ENCODE assay signal across 22 cellular contexts in the genomic region with DNA sequence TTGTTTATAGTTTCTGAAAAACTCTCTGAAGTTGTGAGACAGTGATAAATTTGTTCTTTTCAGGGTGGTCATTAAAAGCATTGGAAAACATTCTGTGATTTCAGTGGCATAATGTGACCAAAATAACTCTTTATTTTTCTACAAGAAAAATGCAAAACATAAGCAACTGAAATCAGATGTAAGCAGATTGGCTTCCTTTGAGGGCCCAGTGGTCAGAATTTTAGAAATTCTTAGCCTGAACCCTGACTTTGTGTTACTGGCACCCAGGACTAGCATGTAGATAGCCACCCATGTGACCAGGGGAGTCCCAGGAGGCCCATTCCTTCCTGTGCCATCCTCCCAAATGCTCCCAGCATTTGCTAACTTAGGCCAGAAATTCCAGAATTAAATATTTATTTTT.
A peak's percentile ranks its signal among the peaks of the same experiment; 100 is the strongest.
DNase-seq lines count a peak whose midpoint lies in the region; ATAC-seq, FAIRE-seq and TF ChIP-seq lines count a peak whose summit lies in the region.
"Had no signal": no experiment of that assay in that cellular context is flagged by ENCODE, and none has a peak within 500 bp of the region (broad histone marks: within the 10 kb centered on the region; RNA-seq: fewer than 3 reads in every experiment).

No MANE protein-coding gene starts in this region.

- peaks cover 56% of the 10 kb centered on the region for H3K4me1 Mint-ChIP-seq in activated CD8-positive, alpha-beta memory T cell treated with anti-CD3 and anti-CD28 coated beads, Interleukin-2, amount 10 ng/mL, durations not matched to agents 7 days and 5 days
- peaks cover 68% of the 10 kb centered on the region for H3K4me1 Mint-ChIP-seq in activated T-helper 1 cell treated with anti-CD3 and anti-CD28 coated beads, Interleukin-12 subunit alpha, Interleukin-12 subunit beta, Interleukin-2, Interleukin-4 antibody, amounts not matched to agents 30 ng/mL and 10 ng/mL and 1 ng/mL, durations not matched to agents 14 hours and 24 hours and 36 hours (ENCODE audit: low read depth)

- H3K9me3 ChIP-seq in kidney (ENCODE audit: control insufficient read depth in 1 of 2, low read length in 2 of 2) (no peaks in the 10 kb centered on the region), tibial artery (no peaks in the 10 kb centered on the region)

- TF ChIP-seq CTCF in kidney (IDR thresholded peaks at IDR 0.05; ENCODE audit: borderline replicate concordance, extremely low read depth, insufficient read depth) (no peak), tibial artery (IDR thresholded peaks at IDR 0.05) (no peak)

- H3K36me3 Mint-ChIP-seq in activated CD8-positive, alpha-beta memory T cell treated with anti-CD3 and anti-CD28 coated beads, Interleukin-2, amount 10 ng/mL, durations not matched to agents 7 days and 5 days, result peaks cover 44% of the 10 kb centered on the region
- peaks cover 15% of the 10 kb centered on the region for H3K36me3 Mint-ChIP-seq in activated T-helper 1 cell treated with anti-CD3 and anti-CD28 coated beads, Interleukin-12 subunit alpha, Interleukin-12 subunit beta, Interleukin-2, Interleukin-4 antibody, amounts not matched to agents 30 ng/mL and 10 ng/mL and 1 ng/mL, durations not matched to agents 14 hours and 24 hours and 36 hours (ENCODE audit: low read depth)

- peak overlapping the region in 1 of 2 donors; percentile 29 for H3K27ac ChIP-seq in kidney (ENCODE audit: low read depth in 2 of 2, low read length in 2 of 2)
- peak overlapping the region; percentile 40 to 58 for H3K27ac ChIP-seq in tibial artery
- H3K27ac ChIP-seq: foreskin keratinocyte, VCaP had no signal

- peak overlapping the region; percentile 87 for H3K27ac Mint-ChIP-seq in activated CD8-positive, alpha-beta memory T cell treated with anti-CD3 and anti-CD28 coated beads, Interleukin-2, amount 10 ng/mL, durations not matched to agents 7 days and 5 days
- H3K27ac Mint-ChIP-seq in activated T-helper 1 cell treated with anti-CD3 and anti-CD28 coated beads, Interleukin-12 subunit alpha, Interleukin-12 subunit beta, Interleukin-2, Interleukin-4 antibody, amounts not matched to agents 30 ng/mL and 10 ng/mL and 1 ng/mL, durations not matched to agents 14 hours and 24 hours and 36 hours, result peak overlapping the region; percentile 98
- H3K27ac Mint-ChIP-seq: HFFc6, nephron progenitor cell had no signal

- intact Hi-C loops in activated T-helper 1 cell treated with anti-CD3 and anti-CD28 coated beads, Interleukin-12 subunit alpha, Interleukin-12 subunit beta, Interleukin-2, Interleukin-4 antibody, amounts not matched to agents 30 ng/mL and 10 ng/mL and 1 ng/mL, durations not matched to agents 14 hours and 24 hours and 36 hours (cut with micrococcal nuclease), result loop anchor here (10.0 kb wide), 1 partner anchor 277 kb away; no protein-coding TSS in a partner anchor
- intact Hi-C loops in kidney (cut with DNase I) (no loop called here), tibial artery (cut with DNase I; ENCODE audit: low total_unique reads) (no loop called here)

- H3K27me3 Mint-ChIP-seq in activated CD8-positive, alpha-beta memory T cell treated with anti-CD3 and anti-CD28 coated beads, Interleukin-2, amount 10 ng/mL, durations not matched to agents 7 days and 5 days, result no peaks in the 10 kb centered on the region
- no peaks in the 10 kb centered on the region for H3K27me3 Mint-ChIP-seq in activated T-helper 1 cell treated with anti-CD3 and anti-CD28 coated beads, Interleukin-12 subunit alpha, Interleukin-12 subunit beta, Interleukin-2, Interleukin-4 antibody, amounts not matched to agents 30 ng/mL and 10 ng/mL and 1 ng/mL, durations not matched to agents 14 hours and 24 hours and 36 hours (ENCODE audit: insufficient read depth)
- H3K27me3 Mint-ChIP-seq: effector memory CD8-positive, alpha-beta T cell; IgD-negative memory B cell had no signal

- H3K36me3 ChIP-seq in kidney (ENCODE audit: control insufficient read depth in 1 of 2, insufficient read depth in 2 of 2, low read length in 2 of 2) (no peaks in the 10 kb centered on the region), tibial artery (no peaks in the 10 kb centered on the region)

- no peak for DNase-seq in activated CD8-positive, alpha-beta memory T cell treated with anti-CD3 and anti-CD28 coated beads, Interleukin-2, amount 10 ng/mL, durations not matched to agents 7 days and 5 days
- no peak for DNase-seq in activated CD8-positive, alpha-beta memory T cell treated with anti-CD3 and anti-CD28 coated beads, Interleukin-2, amount 50 U/mL, for 4 hours
- DNase-seq in activated T-helper 1 cell treated with anti-CD3 and anti-CD28 coated beads, Interleukin-12 subunit alpha, Interleukin-12 subunit beta, Interleukin-2, Interleukin-4 antibody, amounts not matched to agents 30 ng/mL and 10 ng/mL and 1 ng/mL, durations not matched to agents 14 hours and 24 hours and 36 hours (ENCODE audit: low spot score), result no peak
- peak; percentile 79 for DNase-seq in kidney
- DNase-seq in tibial artery, result no peak
- no peak for DNase-seq in COLO829 (ENCODE audit: low spot score)
- DNase-seq in NCI-H2171 (lab: John Stamatoyannopoulos, UW), result no peak
- DNase-seq: ACHN; activated naive CD4-positive, alpha-beta T cell treated with Interleukin-2 at 50 U/mL for 16 hours; effector memory CD8-positive, alpha-beta T cell; EL; foreskin keratinocyte; HFFc6; NCI-H1092 treated with DMSO at 0.1 percent for 48 hours; NCI-H748 treated with DMSO at 0.1 percent for 48 hours; nephron progenitor cell; substantia nigra had no signal

- peaks cover 6% of the 10 kb centered on the region for H3K9me3 Mint-ChIP-seq in activated CD8-positive, alpha-beta memory T cell treated with anti-CD3 and anti-CD28 coated beads, Interleukin-2, amount 10 ng/mL, durations not matched to agents 7 days and 5 days (ENCODE audit: low read depth)
- peaks cover 9% of the 10 kb centered on the region for H3K9me3 Mint-ChIP-seq in activated T-helper 1 cell treated with anti-CD3 and anti-CD28 coated beads, Interleukin-12 subunit alpha, Interleukin-12 subunit beta, Interleukin-2, Interleukin-4 antibody, amounts not matched to agents 30 ng/mL and 10 ng/mL and 1 ng/mL, durations not matched to agents 14 hours and 24 hours and 36 hours
- H3K9me3 Mint-ChIP-seq: effector memory CD8-positive, alpha-beta T cell; IgD-negative memory B cell; nephron progenitor cell had no signal

- H3K4me3 ChIP-seq in kidney (ENCODE audit: low read length in 2 of 2), result no peak overlapping the region
- H3K4me3 ChIP-seq in tibial artery, result no peak overlapping the region
- H3K4me3 ChIP-seq: lung had no signal

- H3K27me3 ChIP-seq in tibial artery, result no peaks in the 10 kb centered on the region
- H3K27me3 ChIP-seq: foreskin keratinocyte had no signal

- H3K4me1 ChIP-seq in kidney (ENCODE audit: control insufficient read depth in 1 of 2, insufficient read depth in 1 of 2, low read depth in 1 of 2, low read length in 2 of 2), result peaks cover 0 to 4% of the 10 kb centered on the region in 2 donors
- peaks cover 0 to 77% (median 18%) of the 10 kb centered on the region in 4 donors for H3K4me1 ChIP-seq in tibial artery

- FAIRE-seq in kidney (lab: Jason Lieb, UNC), result no peak
- FAIRE-seq: RCC 7860 had no signal

- ATAC-seq in activated CD8-positive, alpha-beta memory T cell treated with anti-CD3 and anti-CD28 coated beads, Interleukin-2, amount 10 ng/mL, durations not matched to agents 7 days and 5 days, result no peak
- no peak for ATAC-seq in GM18511 (IDR thresholded peaks at IDR 0.05; ENCODE audit: unreplicated experiment)
- ATAC-seq: effector memory CD8-positive, alpha-beta T cell; foreskin keratinocyte had no signal

- H3K9ac ChIP-seq in kidney (ENCODE audit: low read length in 2 of 2), result no peak overlapping the region

- no peak overlapping the region for H3K4me3 Mint-ChIP-seq in activated CD8-positive, alpha-beta memory T cell treated with anti-CD3 and anti-CD28 coated beads, Interleukin-2, amount 10 ng/mL, durations not matched to agents 7 days and 5 days
- no peak overlapping the region for H3K4me3 Mint-ChIP-seq in activated T-helper 1 cell treated with anti-CD3 and anti-CD28 coated beads, Interleukin-12 subunit alpha, Interleukin-12 subunit beta, Interleukin-2, Interleukin-4 antibody, amounts not matched to agents 30 ng/mL and 10 ng/mL and 1 ng/mL, durations not matched to agents 14 hours and 24 hours and 36 hours
- H3K4me3 Mint-ChIP-seq: HFFc6, nephron progenitor cell had no signal

- CTCF ChIA-PET in activated CD8-positive, alpha-beta memory T cell treated with anti-CD3 and anti-CD28 coated beads, Interleukin-2, amount 10 ng/mL, durations not matched to agents 7 days and 5 days (lab: Charles Lee), result no interaction called here
